Comparison of ENCODE assay signal across 17 cellular contexts in genomic region chr14:63288853-63289252, GRCh38.
"Had no signal": no experiment of that assay in that cellular context is flagged by ENCODE, and none has a peak within 500 bp of the region (broad histone marks: within the 10 kb centered on the region; RNA-seq: fewer than 3 reads in every experiment).

No MANE protein-coding gene starts in this region.

- H3K4me1 Mint-ChIP-seq: naive thymus-derived CD8-positive, alpha-beta T cell had no signal

- H3K4me3 Mint-ChIP-seq: activated CD8-positive, alpha-beta T cell treated with anti-CD3 and anti-CD28 coated beads, Interleukin-2, amount 10 ng/mL, durations not matched to agents 7 days and 5 days; activated naive CD4-positive, alpha-beta T cell treated with anti-CD3 and anti-CD28 coated beads for 36 hours; naive thymus-derived CD8-positive, alpha-beta T cell; type B pancreatic cell; WTC11 had no signal

- H3K27ac Mint-ChIP-seq: activated CD8-positive, alpha-beta T cell treated with anti-CD3 and anti-CD28 coated beads, Interleukin-2, amount 10 ng/mL, durations not matched to agents 7 days and 5 days; activated naive CD4-positive, alpha-beta T cell treated with anti-CD3 and anti-CD28 coated beads for 36 hours; naive thymus-derived CD8-positive, alpha-beta T cell; type B pancreatic cell; WTC11 had no signal

- DNase-seq: activated CD4-positive, alpha-beta T cell treated with anti-CD3 and anti-CD28 coated beads for 48 hours; activated CD8-positive, alpha-beta T cell treated with anti-CD3 and anti-CD28 coated beads, Interleukin-2, amount 10 ng/mL, durations not matched to agents 7 days and 5 days; activated naive CD4-positive, alpha-beta T cell treated with anti-CD3 and anti-CD28 coated beads for 36 hours; colonic mucosa; effector CD8-positive, alpha-beta T cell; gastrocnemius medialis; heart right ventricle; mammary epithelial cell; mucosa of descending colon; naive thymus-derived CD8-positive, alpha-beta T cell; nucleus accumbens; sigmoid colon; stimulated activated CD4-positive, alpha-beta T cell treated with anti-CD3 and anti-CD28 coated beads, Interleukin-2, amount 100 ng/mL, for 24 hours; stimulated activated naive CD4-positive, alpha-beta T cell; substantia nigra had no signal

- H3K36me3 Mint-ChIP-seq: naive thymus-derived CD8-positive, alpha-beta T cell; type B pancreatic cell; WTC11 had no signal

- ATAC-seq: activated CD8-positive, alpha-beta T cell treated with anti-CD3 and anti-CD28 coated beads, Interleukin-2, amount 10 ng/mL, durations not matched to agents 7 days and 5 days; gastrocnemius medialis; heart right ventricle; mucosa of descending colon; naive thymus-derived CD8-positive, alpha-beta T cell; WTC11 had no signal

- H3K9me3 Mint-ChIP-seq: activated naive CD4-positive, alpha-beta T cell treated with anti-CD3 and anti-CD28 coated beads for 36 hours; naive thymus-derived CD8-positive, alpha-beta T cell had no signal
